In genomic region chr5:72509401-72509800, GRCh38 we compare ENCODE assay signal across 14 cellular contexts. TPM values are rescaled to one million over a fixed set of nuclear protein-coding genes. Genes with fewer than 3 reads are reported as not detected.
A peak's percentile ranks its signal among the peaks of the same experiment; 100 is the strongest.
DNase-seq lines count a peak whose midpoint lies in the region; ATAC-seq and TF ChIP-seq lines count a peak whose summit lies in the region.
"Had no signal": no experiment of that assay in that cellular context is flagged by ENCODE, and none has a peak within 500 bp of the region (broad histone marks: within the 10 kb centered on the region; RNA-seq: fewer than 3 reads in every experiment).

No MANE protein-coding gene starts in this region.

- H3K36me3 Mint-ChIP-seq in neural progenitor cell: peaks cover 5% of the 10 kb centered on the region

- ATAC-seq in HG03378 (IDR thresholded peaks at IDR 0.05; ENCODE audit: unreplicated experiment) (no peak), HG02840 (IDR thresholded peaks at IDR 0.05; ENCODE audit: low FRiP score, unreplicated experiment) (no peak)
- ATAC-seq: effector memory CD8-positive, alpha-beta T cell had no signal

- TF ChIP-seq EP300 in suprapubic skin (IDR thresholded peaks at IDR 0.05): no peak

- H3K4me2 ChIP-seq in neural progenitor cell: no peak overlapping the region

- peak overlapping the region; percentile 20 for H3K27ac Mint-ChIP-seq in neural progenitor cell
- H3K27ac Mint-ChIP-seq: effector memory CD8-positive, alpha-beta T cell had no signal

- no peak overlapping the region for H2AFZ ChIP-seq in neural progenitor cell (replicated peaks)

- no peaks in the 10 kb centered on the region for H4K20me1 ChIP-seq in neural progenitor cell (ENCODE audit: low read depth)

- no peaks in the 10 kb centered on the region for H3K79me2 ChIP-seq in neural progenitor cell (ENCODE audit: low read depth)

- TF ChIP-seq CTCF in neural progenitor cell (IDR thresholded peaks at IDR 0.05) (no peak), suprapubic skin (IDR thresholded peaks at IDR 0.05) (no peak)

- H3K9ac ChIP-seq in neural progenitor cell: no peak overlapping the region

- H3K27me3 ChIP-seq in neural progenitor cell (no peaks in the 10 kb centered on the region), suprapubic skin (no peaks in the 10 kb centered on the region)

- H3K4me3 Mint-ChIP-seq in neural progenitor cell: no peak overlapping the region
- H3K4me3 Mint-ChIP-seq: effector memory CD8-positive, alpha-beta T cell; nephron had no signal

- H3K9me3 ChIP-seq in neural progenitor cell (ENCODE audit: low read depth) (no peaks in the 10 kb centered on the region), suprapubic skin (no peaks in the 10 kb centered on the region)

- no peaks in the 10 kb centered on the region for H3F3A ChIP-seq in neural progenitor cell (ENCODE audit: low read depth)

- WGBS in suprapubic skin: 58% methylated on average over 6 of the region's 7 CpGs

- H3K4me1 ChIP-seq in neural progenitor cell (peaks cover 4% of the 10 kb centered on the region), suprapubic skin (peaks cover 30% of the 10 kb centered on the region)

- H3K9me3 Mint-ChIP-seq in neural progenitor cell: peaks cover 5% of the 10 kb centered on the region
- H3K9me3 Mint-ChIP-seq: effector memory CD8-positive, alpha-beta T cell; nephron had no signal

- no peak for TF ChIP-seq POLR2A in suprapubic skin (IDR thresholded peaks at IDR 0.05)

- H3K27ac ChIP-seq in neural progenitor cell: no peak overlapping the region
- H3K27ac ChIP-seq in suprapubic skin: peak overlapping the region; percentile 11

- no peaks in the 10 kb centered on the region for H3K27me3 Mint-ChIP-seq in neural progenitor cell (ENCODE audit: insufficient read depth, low read depth)

- H3K4me3 ChIP-seq in neural progenitor cell (no peak overlapping the region), suprapubic skin (no peak overlapping the region)

- DNase-seq in NCI-H446 (lab: John Stamatoyannopoulos, UW) (peak; percentile 23 to 60), globus pallidus (ENCODE audit: low spot score) (peak; percentile 76), neural progenitor cell (ENCODE audit: low spot score) (no peak), suprapubic skin (ENCODE audit: low spot score in 2 of 2) (peak; percentile 79 to 86), NCI-H524 treated with DMSO at 0.1 percent for 48 hours (lab: John Stamatoyannopoulos, UW) (no peak), ureter (ENCODE audit: low spot score) (no peak)
- DNase-seq: activated CD4-positive, alpha-beta T cell treated with anti-CD3 and anti-CD28 coated beads, Interleukin-2, amount 50 U/mL, for 1 hour; effector memory CD8-positive, alpha-beta T cell; NCI-H524; stimulated activated CD4-positive, alpha-beta T cell treated with anti-CD3 and anti-CD28 coated beads, Interleukin-12 subunit alpha, Interleukin-12 subunit beta, amount 100 ng/mL, for 4 hours had no signal

- peaks cover 25% of the 10 kb centered on the region for H3K4me1 Mint-ChIP-seq in neural progenitor cell

- no peaks in the 10 kb centered on the region for H3K36me3 ChIP-seq in neural progenitor cell
- no peaks in the 10 kb centered on the region for H3K36me3 ChIP-seq in suprapubic skin

RNA-seq across cellular contexts. Expression of gene ZNF366, which starts 2.2 kb away (rescaled TPM):
- total RNA-seq in neural progenitor cell (ENCODE audit: low replicate concordance) (not detected in 2 replicates), suprapubic skin (1 to 10 TPM in 2 of 4 donors, under 1 TPM in 2; 0.38 to 3.8 (median 2.1) TPM), ureter (6.0 TPM)
- total RNA-seq: T-helper 2 cell treated with Interferon-gamma antibody and Interleukin-4, amounts not matched to agents 100 ng/mL and 5 ng/mL, for 36 hours had no signal

Comparison
In these comparisons a context has a peak if more than half of its experiments do, and no peak if none do; other contexts are left out.
1. DNase-seq: peak in NCI-H446 (2 of 2), globus pallidus (single experiment) and suprapubic skin (2 of 2); none in neural progenitor cell (single experiment), NCI-H524 treated with DMSO at 0.1 percent for 48 hours (single experiment) and ureter (single experiment).